ENCODE assay signal across 12 cellular contexts in the genomic region with DNA sequence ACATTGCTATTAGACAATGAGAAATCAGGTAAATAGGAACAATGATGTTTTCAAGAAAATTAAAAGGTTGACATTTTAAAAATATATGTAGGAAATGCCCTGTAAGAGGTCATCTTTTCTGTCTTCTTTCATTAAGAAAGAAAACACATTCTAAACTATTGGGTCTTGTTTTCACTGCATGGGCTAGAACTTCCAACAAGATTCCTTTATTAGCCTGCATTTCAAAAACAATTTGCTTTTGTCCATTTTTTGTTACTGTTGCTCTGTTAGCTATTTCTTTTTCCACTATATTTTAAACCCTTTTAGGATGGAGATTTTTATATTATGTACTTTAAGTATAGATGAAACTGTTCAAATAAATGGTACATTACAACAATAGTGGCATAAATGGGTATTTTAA. TPM values are rescaled to one million over a fixed set of nuclear protein-coding genes. Genes with fewer than 3 reads are reported as not detected.
DNase-seq lines count a peak whose midpoint lies in the region; ATAC-seq and FAIRE-seq lines count a peak whose summit lies in the region.
"Had no signal": no experiment of that assay in that cellular context is flagged by ENCODE, and none has a peak within 500 bp of the region (broad histone marks: within the 10 kb centered on the region; RNA-seq: fewer than 3 reads in every experiment).

No MANE protein-coding gene starts in this region.

- no peak for DNase-seq in T-helper 17 cell
- peak; percentile 66 for DNase-seq in pons (ENCODE audit: low spot score)
- DNase-seq in foreskin melanocyte = no peak
- no peak for DNase-seq in stimulated activated naive CD8-positive, alpha-beta T cell treated with anti-CD3 and anti-CD28 coated beads, Interleukin-15, Interleukin-2, amounts not matched to agents 100 U/mL and 50 U/mL, for 24 hours
- DNase-seq: AML-193, DMS53, H9 had no signal

- no peak for ATAC-seq in T-helper 17 cell
- no peak for ATAC-seq in stimulated activated naive CD8-positive, alpha-beta T cell treated with anti-CD3 and anti-CD28 coated beads, Interleukin-15, Interleukin-2, amounts not matched to agents 100 U/mL and 50 U/mL, for 24 hours
- ATAC-seq in GM19351 (IDR thresholded peaks at IDR 0.05; ENCODE audit: unreplicated experiment) = no peak
- ATAC-seq: GM12878, GM23338 had no signal

- peaks cover 5% of the 10 kb centered on the region for H3K36me3 Mint-ChIP-seq in T-helper 17 cell (ENCODE audit: low read depth)

- peaks cover 27% of the 10 kb centered on the region for H3K4me1 Mint-ChIP-seq in T-helper 17 cell

- peak overlapping the region; percentile 29 for H3K27ac Mint-ChIP-seq in T-helper 17 cell
- H3K27ac Mint-ChIP-seq: GM23338, H9 had no signal

- no peaks in the 10 kb centered on the region for H3K9me3 ChIP-seq in T-helper 17 cell (ENCODE audit: control insufficient read depth, low read length, poor library complexity, severe bottlenecking)

- H3K4me3 Mint-ChIP-seq in T-helper 17 cell = no peak overlapping the region
- H3K4me3 Mint-ChIP-seq: GM23338, H9 had no signal

- FAIRE-seq in islet of Langerhans (lab: Jason Lieb, UNC) = peak; percentile 88
- FAIRE-seq: GM18507 had no signal

- H3K27me3 Mint-ChIP-seq in T-helper 17 cell = no peaks in the 10 kb centered on the region

RNA-seq across cellular contexts. Expression of a gene that starts 9.2 kb away (rescaled TPM):
- total RNA-seq in T-helper 17 cell = 10 to 100 TPM; 21.1 TPM
